Comparison of ENCODE assay signal across 11 cellular contexts in genomic region chr1:15424146-15424667, GRCh38. TPM values are rescaled to one million over a fixed set of nuclear protein-coding genes. Genes with fewer than 3 reads are reported as not detected.
A peak's percentile ranks its signal among the peaks of the same experiment; 100 is the strongest.
DNase-seq lines count a peak whose midpoint lies in the region; ATAC-seq and FAIRE-seq lines count a peak whose summit lies in the region.
"Had no signal": no experiment of that assay in that cellular context is flagged by ENCODE, and none has a peak within 500 bp of the region (broad histone marks: within the 10 kb centered on the region; RNA-seq: fewer than 3 reads in every experiment).

No MANE protein-coding gene starts in this region.

- H3K4me3 ChIP-seq in SJCRH30 (no peak overlapping the region), mucosa of rectum (ENCODE audit: low read length in 2 of 2) (peak overlapping the region; percentile 51 to 57)

- H3K4me1 ChIP-seq in SJCRH30 (peaks cover 27% of the 10 kb centered on the region), mucosa of rectum (ENCODE audit: control insufficient read depth in 2 of 2, insufficient read depth in 2 of 2, low read length in 2 of 2) (peaks cover 52 to 67% of the 10 kb centered on the region in 2 donors)

- H3K27ac ChIP-seq in SJCRH30 (no peak overlapping the region), mucosa of rectum (ENCODE audit: low read depth in 2 of 2, low read length in 2 of 2) (peak overlapping the region; percentile 96)

- H3K36me3 ChIP-seq in SJCRH30 (peaks cover 57% of the 10 kb centered on the region), mucosa of rectum (ENCODE audit: control insufficient read depth in 2 of 2, insufficient read depth in 2 of 2, low read length in 2 of 2) (peaks cover 23 to 24% of the 10 kb centered on the region in 2 donors)

- no peak for FAIRE-seq in RCC 7860 (lab: Jason Lieb, UNC)

- no peaks in the 10 kb centered on the region for H3K9me3 ChIP-seq in SJCRH30 (replicated peaks)
- H3K9me3 ChIP-seq in mucosa of rectum (ENCODE audit: control insufficient read depth in 2 of 2, low read length in 2 of 2) = no peaks in the 10 kb centered on the region

- peak overlapping the region; percentile 68 to 84 for H3K9ac ChIP-seq in mucosa of rectum (ENCODE audit: low read depth in 1 of 2, low read length in 2 of 2)

- H3K27me3 ChIP-seq in SJCRH30 (no peaks in the 10 kb centered on the region), mucosa of rectum (ENCODE audit: control insufficient read depth in 2 of 2, insufficient read depth in 2 of 2, low read length in 2 of 2) (no peaks in the 10 kb centered on the region)

- no peak for ATAC-seq in HG03095 (IDR thresholded peaks at IDR 0.05; ENCODE audit: unreplicated experiment)

- DNase-seq in COR-L47 (lab: John Stamatoyannopoulos, UW) = peak; percentile 78
- DNase-seq in NCI-H1417 treated with DMSO at 0.1 percent for 48 hours (lab: John Stamatoyannopoulos, UW) = peak; percentile 92
- DNase-seq in SJCRH30 = peak; percentile 59 to 68
- DNase-seq in GM19238 (ENCODE audit: insufficient read length, low spot score) = no peak
- DNase-seq in RCC 7860 (ENCODE audit: low spot score) = no peak
- no peak for DNase-seq in Ammon's horn (ENCODE audit: low spot score)
- DNase-seq: anterior cingulate cortex, GDM1 had no signal

RNA-seq across cellular contexts. Expression of gene CTRC, which starts 14.0 kb away (rescaled TPM):
- 0.12 and 0.28 TPM in 2 replicates for total RNA-seq in SJCRH30 (2014; rRNA removed; shearing (Covaris generic))

RNA-seq across cellular contexts. Expression of gene EFHD2, which starts 14.5 kb away (rescaled TPM):
- 203 and 208 TPM in 2 replicates for total RNA-seq in SJCRH30 (2014; rRNA removed; shearing (Covaris generic))

RNA-seq across cellular contexts. Expression of gene CELA2A, which starts 32.3 kb away (rescaled TPM):
- 0.55 TPM in 1 of 2 replicates, not detected in the other for total RNA-seq in SJCRH30 (2014; rRNA removed; shearing (Covaris generic))
- total RNA-seq: mononuclear cell had no signal

RNA-seq across cellular contexts. Expression of gene CELA2B, which starts 51.7 kb away (rescaled TPM):
- total RNA-seq in SJCRH30 (2014; rRNA removed; shearing (Covaris generic)) = 18.3 and 24.2 TPM in 2 replicates
- total RNA-seq: mononuclear cell had no signal

Comparison
In these comparisons a context has a peak if more than half of its experiments do, and no peak if none do; other contexts are left out.
1. DNase-seq: peak in COR-L47 (single experiment), NCI-H1417 treated with DMSO at 0.1 percent for 48 hours (single experiment) and SJCRH30 (2 of 2); none in GM19238 (single experiment), RCC 7860 (single experiment) and Ammon's horn (single experiment).